In the genomic region with DNA sequence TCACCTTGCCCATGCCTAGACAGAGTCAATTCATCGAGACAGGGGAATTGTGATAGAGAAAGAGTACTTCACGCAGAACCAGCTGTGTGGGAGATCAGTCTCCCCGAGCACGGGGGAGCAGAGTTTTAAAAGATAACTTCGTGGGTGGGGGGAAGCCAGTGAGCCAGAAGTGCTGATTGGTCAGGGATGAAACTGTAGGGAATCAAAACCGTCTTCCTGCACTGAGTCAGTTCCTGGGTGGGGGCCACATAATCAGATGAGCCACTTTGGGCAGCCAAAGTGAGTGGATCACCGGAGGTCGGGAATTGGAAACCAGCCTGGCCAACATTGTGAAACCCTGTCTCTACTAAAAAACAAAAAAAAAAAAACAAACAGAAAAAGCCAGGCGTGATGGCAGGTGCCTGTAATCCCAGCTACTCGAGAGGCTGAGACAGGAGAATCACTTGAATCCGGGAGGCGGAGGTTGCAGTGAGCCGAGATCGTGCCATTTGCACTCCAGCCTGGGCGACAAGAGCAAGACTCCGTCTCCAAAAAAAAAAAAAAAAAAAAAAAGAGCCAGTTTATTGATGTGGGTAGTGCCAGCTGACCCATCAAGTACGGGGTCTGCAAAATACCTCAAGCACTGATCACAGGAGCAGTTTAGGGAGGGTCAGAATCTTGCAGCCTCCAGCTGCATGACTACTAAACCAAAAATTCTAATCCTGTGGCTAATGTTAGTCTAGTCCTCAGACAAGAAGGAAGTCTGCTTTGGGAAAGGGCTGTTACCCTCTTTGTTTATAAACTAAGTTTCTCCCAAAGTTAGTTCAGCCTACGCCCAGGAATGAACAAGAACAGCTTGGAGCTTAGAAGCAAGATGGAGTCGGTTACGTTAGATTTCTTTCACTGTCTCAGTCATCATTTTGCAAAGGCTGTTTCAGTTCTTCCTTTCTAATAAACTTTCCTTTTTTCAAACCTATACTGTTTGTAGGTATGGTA, we compare ENCODE assay signal across 10 cellular contexts. TPM values are rescaled to one million over a fixed set of nuclear protein-coding genes. Genes with fewer than 3 reads are reported as not detected.
DNase-seq lines count a peak whose midpoint lies in the region; ATAC-seq, FAIRE-seq and TF ChIP-seq lines count a peak whose summit lies in the region.
"Had no signal": no experiment of that assay in that cellular context is flagged by ENCODE, and none has a peak within 500 bp of the region (broad histone marks: within the 10 kb centered on the region; RNA-seq: fewer than 3 reads in every experiment).

No MANE protein-coding gene starts in this region.

- TF ChIP-seq POLR2A in GM12891 (IDR thresholded peaks at IDR 0.05; ENCODE audit: low read depth, low read length), result no peak

- H3K9me3 ChIP-seq in HUES48 (ENCODE audit: control insufficient read depth, insufficient read depth, low read length), result no peaks in the 10 kb centered on the region

- H3K9me3 Mint-ChIP-seq in activated naive CD4-positive, alpha-beta T cell treated with anti-CD3 and anti-CD28 coated beads, Interleukin-2, amount 10 ng/mL, durations not matched to agents 7 days and 5 days, result no peaks in the 10 kb centered on the region
- H3K9me3 Mint-ChIP-seq: dendritic cell treated with granulocyte-macrophage colony-stimulating factor and Interleukin-4, amounts not matched to agents 40 ng/mL and 50 ng/mL, for 4 days had no signal

- peaks cover 45% of the 10 kb centered on the region for H3K36me3 Mint-ChIP-seq in activated naive CD4-positive, alpha-beta T cell treated with anti-CD3 and anti-CD28 coated beads, Interleukin-2, amount 10 ng/mL, durations not matched to agents 7 days and 5 days

- no peak for ATAC-seq in HG03378 (IDR thresholded peaks at IDR 0.05; ENCODE audit: unreplicated experiment)
- ATAC-seq: HCT116 had no signal

- no peak for FAIRE-seq in GM12891 (lab: Jason Lieb, UNC)

- peak overlapping the region; percentile 42; the same call in 1 of the 2 replicates for H3K9ac ChIP-seq in HUES48 (ENCODE audit: low read depth, low read length)

- H3K4me1 Mint-ChIP-seq in activated naive CD4-positive, alpha-beta T cell treated with anti-CD3 and anti-CD28 coated beads, Interleukin-2, amount 10 ng/mL, durations not matched to agents 7 days and 5 days, result peaks cover 78% of the 10 kb centered on the region

- CTCF ChIA-PET in activated naive CD4-positive, alpha-beta T cell treated with anti-CD3 and anti-CD28 coated beads, Interleukin-2, amount 10 ng/mL, durations not matched to agents 7 days and 5 days (lab: Charles Lee), result no interaction called here

- no peak overlapping the region for H3K4me3 Mint-ChIP-seq in activated naive CD4-positive, alpha-beta T cell treated with anti-CD3 and anti-CD28 coated beads, Interleukin-2, amount 10 ng/mL, durations not matched to agents 7 days and 5 days
- H3K4me3 Mint-ChIP-seq: dendritic cell treated with granulocyte-macrophage colony-stimulating factor and Interleukin-4, amounts not matched to agents 40 ng/mL and 50 ng/mL, for 4 days had no signal

- H3K27me3 ChIP-seq in HUES48 (ENCODE audit: control insufficient read depth, insufficient read depth, low read length), result no peaks in the 10 kb centered on the region

- no peaks in the 10 kb centered on the region for H3K27me3 Mint-ChIP-seq in activated naive CD4-positive, alpha-beta T cell treated with anti-CD3 and anti-CD28 coated beads, Interleukin-2, amount 10 ng/mL, durations not matched to agents 7 days and 5 days
- H3K27me3 Mint-ChIP-seq: dendritic cell treated with granulocyte-macrophage colony-stimulating factor and Interleukin-4, amounts not matched to agents 40 ng/mL and 50 ng/mL, for 4 days had no signal

- peak overlapping the region; percentile 54 for H3K27ac Mint-ChIP-seq in activated naive CD4-positive, alpha-beta T cell treated with anti-CD3 and anti-CD28 coated beads, Interleukin-2, amount 10 ng/mL, durations not matched to agents 7 days and 5 days
- H3K27ac Mint-ChIP-seq: dendritic cell treated with granulocyte-macrophage colony-stimulating factor and Interleukin-4, amounts not matched to agents 40 ng/mL and 50 ng/mL, for 4 days had no signal

- peak; percentile 66 for DNase-seq in AG10803 (ENCODE audit: low read depth)
- no peak for DNase-seq in activated naive CD4-positive, alpha-beta T cell treated with anti-CD3 and anti-CD28 coated beads, Interleukin-2, amount 10 ng/mL, durations not matched to agents 7 days and 5 days
- DNase-seq in kidney tubule cell (ENCODE audit: low spot score), result peak; percentile 39
- DNase-seq in NCI-H2081 treated with DMSO at 0.1 percent for 48 hours (lab: John Stamatoyannopoulos, UW), result no peak
- DNase-seq in GM12891 (ENCODE audit: insufficient read length, low spot score), result no peak
- DNase-seq in HuH-7 (ENCODE audit: low spot score), result no peak

- H3K27ac ChIP-seq in HUES48 (ENCODE audit: low read depth, low read length), result peak overlapping the region; percentile 80

- H3K4me3 ChIP-seq in AG10803 (ENCODE audit: low read length), result no peak overlapping the region
- H3K4me3 ChIP-seq in HUES48 (ENCODE audit: low read depth, low read length), result peak overlapping the region; percentile 46

- TF ChIP-seq CTCF in AG10803 (conservative IDR thresholded peaks at IDR 0.05; ENCODE audit: low read length), result no peak

- H3K4me1 ChIP-seq in HUES48 (ENCODE audit: control insufficient read depth, insufficient read depth, low read length), result peaks cover 69% of the 10 kb centered on the region

- H3K36me3 ChIP-seq in HUES48 (ENCODE audit: control insufficient read depth, insufficient read depth, low read length), result peaks cover 11% of the 10 kb centered on the region

TF ChIP-seq in GM12891, 5 proteins besides CTCF, POLR2A, EP300 and RAD21:
- TF ChIP-seq PAX5 (IDR thresholded peaks at IDR 0.05; ENCODE audit: insufficient read depth, low read length, severe bottlenecking) (no peak), SPI1 (IDR thresholded peaks at IDR 0.05; ENCODE audit: low read depth, low read length) (no peak), TAF1 (IDR thresholded peaks at IDR 0.05; ENCODE audit: low read depth, low read length) (no peak), POLR2AphosphoS5 (IDR thresholded peaks at IDR 0.05; ENCODE audit: low read depth, low read length) (no peak), POU2F2 (IDR thresholded peaks at IDR 0.05; ENCODE audit: low read depth, low read length) (no peak)

RNA-seq across cellular contexts. Expression of a gene that starts 3.9 kb away (rescaled TPM):
- 6.5 TPM for polyA plus RNA-seq in GM12891 (2012; ENCODE audit: low read depth, missing spikeins)

RNA-seq across cellular contexts. Expression of a gene that starts 22.1 kb away (rescaled TPM):
- polyA plus RNA-seq in GM12891 (2012; ENCODE audit: low read depth, missing spikeins), result 46.8 TPM

Comparison
In these comparisons a context has a peak if more than half of its experiments do, and no peak if none do; other contexts are left out.
1. DNase-seq: peak in AG10803 (single experiment) and kidney tubule cell (single experiment); none in activated naive CD4-positive, alpha-beta T cell treated with anti-CD3 and anti-CD28 coated beads, Interleukin-2, amount 10 ng/mL, durations not matched to agents 7 days and 5 days (single experiment), NCI-H2081 treated with DMSO at 0.1 percent for 48 hours (single experiment), GM12891 (single experiment) and HuH-7 (single experiment).